ENCODE assay signal across 19 cellular contexts in the genomic region with DNA sequence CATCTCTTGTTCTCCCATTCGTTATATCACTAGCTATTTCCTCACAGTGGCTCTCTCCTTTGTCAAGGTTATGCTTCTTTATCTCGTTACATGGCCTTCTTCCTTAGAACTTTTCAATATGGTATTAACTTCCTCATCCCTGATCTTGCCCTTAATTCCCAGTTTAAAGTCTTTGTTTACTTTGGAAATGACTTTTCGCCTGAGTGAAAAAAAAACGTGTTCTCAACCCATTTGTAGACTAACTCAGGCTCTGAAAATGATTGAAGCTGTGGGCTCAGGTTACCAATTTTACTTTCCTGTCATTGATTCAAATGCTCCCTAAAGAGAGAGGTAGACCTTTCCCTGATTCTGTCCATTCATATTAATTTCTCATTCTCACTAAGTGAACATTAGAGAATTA.
"Had no signal": no experiment of that assay in that cellular context is flagged by ENCODE, and none has a peak within 500 bp of the region (broad histone marks: within the 10 kb centered on the region; RNA-seq: fewer than 3 reads in every experiment).

No MANE protein-coding gene starts in this region.

- H3K4me3 ChIP-seq: heart left ventricle, left ventricle myocardium inferior, lung, sigmoid colon, skin epidermis, stomach, thoracic aorta, transverse colon had no signal

- DNase-seq: effector memory CD4-positive, alpha-beta T cell; erythroblast; foreskin melanocyte; heart left ventricle; hypothalamus; kidney glomerular epithelial cell; left ventricle myocardium inferior; mesenchymal stem cell; naive thymus-derived CD8-positive, alpha-beta T cell; posterior cingulate gyrus; sigmoid colon; stimulated activated CD4-positive, alpha-beta T cell treated with anti-CD3 and anti-CD28 coated beads, Interleukin-12 subunit alpha, Interleukin-12 subunit beta, amount 100 ng/mL, for 4 hours; stimulated activated naive CD4-positive, alpha-beta T cell; stomach; substantia nigra; transverse colon had no signal

- H3K4me3 Mint-ChIP-seq: naive thymus-derived CD8-positive, alpha-beta T cell had no signal

- H3K9me3 ChIP-seq: heart left ventricle, left ventricle myocardium inferior, sigmoid colon, thoracic aorta, transverse colon had no signal

- H3K36me3 ChIP-seq: heart left ventricle, sigmoid colon, thoracic aorta, transverse colon had no signal

- H3K27me3 ChIP-seq: heart left ventricle, sigmoid colon, stomach, transverse colon had no signal

- ATAC-seq: heart left ventricle; naive thymus-derived CD8-positive, alpha-beta T cell had no signal

- H3K27ac ChIP-seq: heart left ventricle, left ventricle myocardium inferior, sigmoid colon, skin epidermis, stomach, thoracic aorta, transverse colon had no signal

- H3K27me3 Mint-ChIP-seq: naive thymus-derived CD8-positive, alpha-beta T cell had no signal
